Comparison of ENCODE assay signal across 8 cellular contexts in genomic region chr10:59709472-59710125, GRCh38. TPM values are rescaled to one million over a fixed set of nuclear protein-coding genes. Genes with fewer than 3 reads are reported as not detected.
DNase-seq lines count a peak whose midpoint lies in the region; ATAC-seq and TF ChIP-seq lines count a peak whose summit lies in the region.

Gene SLC16A9 (minus strand): TSS chr10:59709850. CDS start chr10:59684291, 25,559 bp downstream.

- peak within 1 kb of the TSS; percentile 4 for H3K4ac ChIP-seq in trophoblast cell (ENCODE audit: low read depth, low read length)

- H2AFZ ChIP-seq in trophoblast cell (ENCODE audit: insufficient read depth, low read length, poor library complexity): peak within 1 kb of the TSS; percentile 85

- H3K4me1 ChIP-seq in BLaER1 treated with 17β-estradiol and CSF1 and Interleukin-3, amounts not matched to agents 10 nM and 100 nM: peaks cover 0 to 10% (median 7%) of the 10 kb centered on the region in 10 experiments; a peak in 14 of 20 replicates
- no peaks in the 10 kb centered on the region for H3K4me1 ChIP-seq in cardiac muscle cell (ENCODE audit: low read depth)
- peaks cover 9 to 19% of the 10 kb centered on the region in 2 experiments for H3K4me1 ChIP-seq in trophoblast cell (ENCODE audit: control insufficient read depth in 1 of 2, insufficient read depth in 2 of 2, low read length in 2 of 2)

- H3K4me1 Mint-ChIP-seq in activated naive CD4-positive, alpha-beta T cell treated with anti-CD3 and anti-CD28 coated beads, Interleukin-2, amount 10 ng/mL, durations not matched to agents 7 days and 5 days: no peaks in the 10 kb centered on the region

- peak within 1 kb of the TSS; percentile 61 for H4K91ac ChIP-seq in trophoblast cell (ENCODE audit: low read depth, low read length)

- peaks cover 7% of the 10 kb centered on the region for H3K79me2 ChIP-seq in trophoblast cell (ENCODE audit: control insufficient read depth, insufficient read depth, low read length, poor library complexity)

- H3K23ac ChIP-seq in trophoblast cell (ENCODE audit: low read length): no peak within 1 kb of the TSS

- H3K9me3 Mint-ChIP-seq in activated naive CD4-positive, alpha-beta T cell treated with anti-CD3 and anti-CD28 coated beads, Interleukin-2, amount 10 ng/mL, durations not matched to agents 7 days and 5 days: no peaks in the 10 kb centered on the region

- H3K27ac Mint-ChIP-seq in activated naive CD4-positive, alpha-beta T cell treated with anti-CD3 and anti-CD28 coated beads, Interleukin-2, amount 10 ng/mL, durations not matched to agents 7 days and 5 days: no peak within 1 kb of the TSS

- H4K20me1 ChIP-seq in BLaER1 treated with 17β-estradiol and CSF1 and Interleukin-3, amounts not matched to agents 10 nM and 100 nM: no peaks in the 10 kb centered on the region

- WGBS in trophoblast cell (ENCODE audit: extremely low coverage, insufficient coverage, insufficient read length): no CpG with 5 or more reads among the region's 66 CpGs

- peak within 1 kb of the TSS; percentile 59 for H4K12ac ChIP-seq in trophoblast cell (ENCODE audit: low read depth, low read length)

- H3K18ac ChIP-seq in trophoblast cell (ENCODE audit: low read length): peak within 1 kb of the TSS; percentile 54

- peak within 1 kb of the TSS; percentile 81 to 97 (median 92) for H3K4me2 ChIP-seq in BLaER1 treated with 17β-estradiol and CSF1 and Interleukin-3, amounts not matched to agents 10 nM and 100 nM
- H3K4me2 ChIP-seq in trophoblast cell (ENCODE audit: low read length): peak within 1 kb of the TSS; percentile 100

- peak; percentile 91 for ATAC-seq in GM18870 (IDR thresholded peaks at IDR 0.05; ENCODE audit: unreplicated experiment)
- peak; percentile 85 for ATAC-seq in HG03039 (IDR thresholded peaks at IDR 0.05; ENCODE audit: unreplicated experiment)

- peak within 1 kb of the TSS; percentile 44 to 79 (median 65); a peak in 20 of 22 replicates for H3K27ac ChIP-seq in BLaER1 treated with 17β-estradiol and CSF1 and Interleukin-3, amounts not matched to agents 10 nM and 100 nM
- H3K27ac ChIP-seq in cardiac muscle cell: no peak within 1 kb of the TSS
- H3K27ac ChIP-seq in trophoblast cell (ENCODE audit: low read depth, low read length): no peak within 1 kb of the TSS

- peak within 1 kb of the TSS; percentile 65 to 77 (median 70) for H3K4me3 ChIP-seq in BLaER1 treated with 17β-estradiol and CSF1 and Interleukin-3, amounts not matched to agents 10 nM and 100 nM
- peak within 1 kb of the TSS; percentile 59 for H3K4me3 ChIP-seq in cardiac muscle cell
- H3K4me3 ChIP-seq in trophoblast cell (ENCODE audit: low read depth, low read length): peak within 1 kb of the TSS; percentile 78

- H4K8ac ChIP-seq in trophoblast cell (ENCODE audit: low read depth, low read length): peak within 1 kb of the TSS; percentile 69

- H3K36me3 ChIP-seq in BLaER1 treated with 17β-estradiol and CSF1 and Interleukin-3, amounts not matched to agents 10 nM and 100 nM: no peaks in the 10 kb centered on the region
- H3K36me3 ChIP-seq in cardiac muscle cell: no peaks in the 10 kb centered on the region
- H3K36me3 ChIP-seq in trophoblast cell (ENCODE audit: control insufficient read depth in 1 of 2, insufficient read depth in 2 of 2, low read length in 2 of 2): no peaks in the 10 kb centered on the region

- peaks cover 15% of the 10 kb centered on the region for H3K79me1 ChIP-seq in trophoblast cell (ENCODE audit: low read length)

- peak within 1 kb of the TSS; percentile 4 for H2BK5ac ChIP-seq in trophoblast cell (ENCODE audit: low read depth, low read length, poor library complexity)

- no peak within 1 kb of the TSS for H2AK5ac ChIP-seq in trophoblast cell (ENCODE audit: low read length)

- H3K4me3 Mint-ChIP-seq in activated naive CD4-positive, alpha-beta T cell treated with anti-CD3 and anti-CD28 coated beads, Interleukin-2, amount 10 ng/mL, durations not matched to agents 7 days and 5 days: peak within 1 kb of the TSS; percentile 64

- H3K27me3 ChIP-seq in BLaER1 treated with 17β-estradiol and CSF1 and Interleukin-3, amounts not matched to agents 10 nM and 100 nM: peaks cover 30 to 48% (median 46%) of the 10 kb centered on the region in 11 experiments
- peaks cover 18% of the 10 kb centered on the region for H3K27me3 ChIP-seq in cardiac muscle cell
- no peaks in the 10 kb centered on the region for H3K27me3 ChIP-seq in trophoblast cell (ENCODE audit: insufficient read depth, low read length)

- no peaks in the 10 kb centered on the region for H3K36me3 Mint-ChIP-seq in activated naive CD4-positive, alpha-beta T cell treated with anti-CD3 and anti-CD28 coated beads, Interleukin-2, amount 10 ng/mL, durations not matched to agents 7 days and 5 days

- H3K9ac ChIP-seq in BLaER1 treated with 17β-estradiol and CSF1 and Interleukin-3, amounts not matched to agents 10 nM and 100 nM: peak within 1 kb of the TSS; percentile 71 to 87 (median 80)
- peak within 1 kb of the TSS; percentile 88 for H3K9ac ChIP-seq in trophoblast cell (ENCODE audit: low read length)

- TF ChIP-seq CTCF in cardiac muscle cell (IDR thresholded peaks at IDR 0.05; ENCODE audit: low read depth, low read length): peak; percentile 40

- peaks cover 66% of the 10 kb centered on the region for H3K27me3 Mint-ChIP-seq in activated naive CD4-positive, alpha-beta T cell treated with anti-CD3 and anti-CD28 coated beads, Interleukin-2, amount 10 ng/mL, durations not matched to agents 7 days and 5 days

- H2BK120ac ChIP-seq in trophoblast cell (ENCODE audit: insufficient read depth, low read length, poor library complexity): peak within 1 kb of the TSS; percentile 48

- CTCF ChIA-PET in activated naive CD4-positive, alpha-beta T cell treated with anti-CD3 and anti-CD28 coated beads, Interleukin-2, amount 10 ng/mL, durations not matched to agents 7 days and 5 days (lab: Charles Lee): interaction anchor here (0.6 to 1.6 kb wide), 7 partner anchors 20 to 395 kb away, joined by 3 to 4 read pairs (median 3); no protein-coding TSS in a partner anchor

- H3K9me3 ChIP-seq in BLaER1 treated with 17β-estradiol and CSF1 and Interleukin-3, amounts not matched to agents 10 nM and 100 nM (replicated peaks in 1 of 11): peaks cover 0 to 28% (median 8%) of the 10 kb centered on the region in 11 experiments; a peak in 13 of 22 replicates
- no peaks in the 10 kb centered on the region for H3K9me3 ChIP-seq in cardiac muscle cell (ENCODE audit: low read depth)
- H3K9me3 ChIP-seq in trophoblast cell (ENCODE audit: insufficient read depth, low read depth, low read length): no peaks in the 10 kb centered on the region

- H2BK12ac ChIP-seq in trophoblast cell (ENCODE audit: low read length): peak within 1 kb of the TSS; percentile 30

- peak; percentile 7 for DNase-seq in NCI-H345 treated with DMSO at 0.1 percent for 48 hours (lab: John Stamatoyannopoulos, UW; ENCODE audit: unreplicated experiment)
- peak; percentile 65 for DNase-seq in activated naive CD4-positive, alpha-beta T cell treated with anti-CD3 and anti-CD28 coated beads, Interleukin-2, amount 10 ng/mL, durations not matched to agents 7 days and 5 days
- peak; percentile 69 to 75 for DNase-seq in cardiac muscle cell (ENCODE audit: low read depth in 1 of 2, low spot score in 1 of 2)
- DNase-seq in trophoblast cell: peak; percentile 4 to 23
- DNase-seq in COLO829 (ENCODE audit: low spot score): no peak

- peak within 1 kb of the TSS; percentile 49 for H3K14ac ChIP-seq in trophoblast cell (ENCODE audit: low read length)

RNA-seq across cellular contexts. Expression of gene SLC16A9, which starts in this region (rescaled TPM):
- 2.1 and 3.0 TPM in 2 replicates for total RNA-seq in cardiac muscle cell
- 2.7 and 3.5 TPM in 2 replicates for polyA plus RNA-seq in cardiac muscle cell
- polyA plus RNA-seq in trophoblast cell (2013): 7.9 and 8.0 TPM in 2 replicates

Comparison
In these comparisons a context has a peak if more than half of its experiments do, and no peak if none do; other contexts are left out.
1. H3K27ac ChIP-seq: peak in BLaER1 treated with 17β-estradiol and CSF1 and Interleukin-3, amounts not matched to agents 10 nM and 100 nM (11 of 11); none in cardiac muscle cell (single experiment) and trophoblast cell (single experiment).
2. Peak in every context shown above with its lines, with median percentiles within 50 percentile points of each other: H3K4me3 ChIP-seq.